ENCODE assay signal across 8 cellular contexts in the genomic region with DNA sequence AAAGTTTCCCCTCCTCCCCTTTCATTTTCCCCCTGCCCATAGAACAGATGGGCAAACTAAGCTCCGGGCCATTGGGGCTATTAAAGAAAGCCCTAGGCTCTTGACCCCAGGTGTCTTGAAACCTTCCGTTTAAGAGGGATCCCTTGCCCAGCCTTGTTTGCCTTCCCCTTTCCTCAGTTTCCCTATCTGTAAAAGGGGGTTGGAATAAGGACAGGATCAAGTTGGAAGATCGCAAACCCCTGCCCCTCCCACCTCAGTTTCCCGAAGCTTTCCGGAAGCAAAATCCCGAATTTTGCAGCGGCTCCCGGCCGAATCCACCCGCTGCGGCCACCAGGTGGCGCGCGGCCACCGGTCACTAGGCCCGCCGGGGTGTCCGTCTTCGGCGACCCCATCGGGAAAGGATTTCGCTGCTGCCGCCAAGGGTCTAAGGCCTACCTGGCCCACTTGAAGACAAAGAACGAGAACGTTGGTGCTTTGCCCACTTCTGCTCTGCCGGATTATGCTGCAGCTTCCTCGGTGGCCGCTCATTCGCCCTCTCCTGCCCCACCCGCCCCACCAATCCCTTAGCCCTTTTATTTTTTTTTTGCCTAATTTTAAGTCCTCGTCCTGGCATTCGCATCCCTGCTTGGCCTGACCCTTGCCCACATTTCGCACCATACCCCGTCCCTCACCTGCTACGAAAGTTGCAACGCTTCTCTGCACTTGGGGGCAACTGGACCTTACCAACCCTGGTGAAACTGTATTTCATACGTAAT. TPM values are rescaled to one million over a fixed set of nuclear protein-coding genes. Genes with fewer than 3 reads are reported as not detected.
A peak's percentile ranks its signal among the peaks of the same experiment; 100 is the strongest.
DNase-seq lines count a peak whose midpoint lies in the region; ATAC-seq, FAIRE-seq and TF ChIP-seq lines count a peak whose summit lies in the region.

No MANE protein-coding gene starts in this region.

- TF ChIP-seq CTCF in kidney epithelial cell (IDR thresholded peaks at IDR 0.05; ENCODE audit: insufficient read depth, low read length, poor library complexity, severe bottlenecking): peak; percentile 95

- peak overlapping the region; percentile 93 for H3K27ac Mint-ChIP-seq in T-helper 17 cell

- H3K27me3 Mint-ChIP-seq in T-helper 17 cell: peaks cover 56% of the 10 kb centered on the region

- H3K27me3 ChIP-seq in kidney epithelial cell (ENCODE audit: control insufficient read depth, insufficient read depth, low read length): peaks cover 9% of the 10 kb centered on the region
- no peaks in the 10 kb centered on the region for H3K27me3 ChIP-seq in small intestine (ENCODE audit: control insufficient read depth in 2 of 2, insufficient read depth in 2 of 2, low read length in 2 of 2)

- H3K27ac ChIP-seq in cingulate gyrus (ENCODE audit: low read depth, low read length): peak overlapping the region; percentile 8
- H3K27ac ChIP-seq in small intestine (ENCODE audit: low read depth in 1 of 2, low read length in 1 of 2): peak overlapping the region; percentile 45 to 66

- H3K36me3 ChIP-seq in kidney epithelial cell (ENCODE audit: control insufficient read depth, insufficient read depth, low read length) (no peaks in the 10 kb centered on the region), small intestine (ENCODE audit: control insufficient read depth in 2 of 2, insufficient read depth in 2 of 2, low read length in 2 of 2) (no peaks in the 10 kb centered on the region)

- no peaks in the 10 kb centered on the region for H3K4me1 ChIP-seq in small intestine (ENCODE audit: control insufficient read depth in 2 of 2, insufficient read depth in 1 of 2, low read depth in 1 of 2, low read length in 1 of 2)

- ATAC-seq in T-helper 17 cell: no peak
- ATAC-seq in HG02840 (IDR thresholded peaks at IDR 0.05; ENCODE audit: low FRiP score, unreplicated experiment): no peak
- no peak for ATAC-seq in GM19397 (IDR thresholded peaks at IDR 0.05; ENCODE audit: unreplicated experiment)

- H3K9me3 ChIP-seq in T-helper 17 cell (ENCODE audit: control insufficient read depth, low read length, poor library complexity, severe bottlenecking) (no peaks in the 10 kb centered on the region), small intestine (ENCODE audit: control insufficient read depth, low read depth) (no peaks in the 10 kb centered on the region)

- peak overlapping the region; percentile 45 for H3K4me3 ChIP-seq in kidney epithelial cell (ENCODE audit: low read depth, low read length)
- H3K4me3 ChIP-seq in small intestine (ENCODE audit: low read depth in 1 of 2, low read length in 2 of 2): peak overlapping the region; percentile 31 to 47

- H3K36me3 Mint-ChIP-seq in T-helper 17 cell (ENCODE audit: low read depth): peaks cover 5% of the 10 kb centered on the region

- peaks cover 44% of the 10 kb centered on the region for H3K4me1 Mint-ChIP-seq in T-helper 17 cell

- FAIRE-seq in small intestine (lab: Jason Lieb, UNC): no peak

- 10 to 20% (median 16%) methylated on average over 37 of the region's 37 CpGs for WGBS in small intestine, 3 donors

- DNase-seq in EH (ENCODE audit: low read depth): peak; percentile 75
- DNase-seq in LHCN-M2 (ENCODE audit: low read depth): peak; percentile 67
- DNase-seq in T-helper 17 cell: peak in 2 of 3 donors; percentile 29 to 36
- DNase-seq in kidney epithelial cell (ENCODE audit: low read depth): no peak
- peak; percentile 58 for DNase-seq in small intestine

- peak overlapping the region; percentile 92 for H3K4me3 Mint-ChIP-seq in T-helper 17 cell

RNA-seq across cellular contexts. Expression of a gene that starts 0.9 kb away (rescaled TPM):
- total RNA-seq in LHCN-M2 (2014; rRNA removed) (1.1 and 1.3 TPM in 2 replicates), T-helper 17 cell (under 1 TPM; 0.08 to 0.22 TPM), kidney epithelial cell (0.92 and 2.2 TPM in 2 replicates)
- 0.23 TPM for polyA plus RNA-seq in LHCN-M2 (2012)
- 1 to 10 TPM; 2.3 to 6.0 (median 3.0) TPM for polyA plus RNA-seq in small intestine

RNA-seq across cellular contexts. Expression of a gene that starts 4.9 kb away (rescaled TPM):
- 6.2 and 14.2 TPM in 2 replicates for total RNA-seq in LHCN-M2 (2014; rRNA removed)
- 10.2 TPM for polyA plus RNA-seq in LHCN-M2 (2012)
- not detected for total RNA-seq in T-helper 17 cell
- total RNA-seq in kidney epithelial cell: 7.0 and 16.4 TPM in 2 replicates
- 1 to 10 TPM in 1 of 3 donors, under 1 TPM in 2; 0.22 to 3.4 (median 0.27) TPM for polyA plus RNA-seq in small intestine
